Comparison of ENCODE assay signal across 9 cellular contexts in the genomic region with DNA sequence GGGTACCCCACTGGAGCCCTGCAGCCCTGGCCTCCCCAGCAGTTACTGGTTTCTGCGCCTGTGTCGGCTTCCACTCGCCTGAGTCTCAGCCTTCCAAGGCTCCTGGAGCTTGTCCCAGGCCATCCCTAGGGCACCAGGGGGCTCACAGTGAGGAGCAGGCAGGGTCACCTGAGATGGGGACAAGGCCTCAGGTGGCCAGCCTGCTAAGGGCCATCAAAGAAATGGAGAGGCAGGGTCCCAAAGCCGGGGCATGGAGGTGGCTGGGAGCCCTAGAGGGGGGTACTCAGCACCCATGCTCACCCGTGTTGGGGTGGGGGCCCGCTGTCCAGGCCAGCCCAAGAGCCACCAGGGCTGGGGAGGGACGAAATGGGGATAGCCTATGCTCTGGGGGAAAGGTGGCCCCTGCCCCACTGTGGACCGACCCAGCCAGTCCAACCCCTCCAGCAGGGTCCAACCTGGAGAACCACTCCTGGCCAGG. TPM values are rescaled to one million over a fixed set of nuclear protein-coding genes. Genes with fewer than 3 reads are reported as not detected.
DNase-seq lines count a peak whose midpoint lies in the region; ATAC-seq and TF ChIP-seq lines count a peak whose summit lies in the region.
"Had no signal": no experiment of that assay in that cellular context is flagged by ENCODE, and none has a peak within 500 bp of the region (broad histone marks: within the 10 kb centered on the region; RNA-seq: fewer than 3 reads in every experiment).

No MANE protein-coding gene starts in this region.

- no peak for ATAC-seq in activated CD8-positive, alpha-beta memory T cell treated with anti-CD3 and anti-CD28 coated beads, Interleukin-2, amount 10 ng/mL, durations not matched to agents 7 days and 5 days
- ATAC-seq in HG03135 (IDR thresholded peaks at IDR 0.05; ENCODE audit: unreplicated experiment): no peak

- intact Hi-C loops in ascending aorta (cut with DNase I): loop anchor here (5.0 kb wide), 1 partner anchor 169 kb away; the partner anchor contains the start of gene MAFG
- intact Hi-C loops in testis (cut with DNase I; ENCODE audit: low total_unique reads): no loop called here

- H3K4me1 ChIP-seq in ascending aorta (peaks cover 14 to 16% of the 10 kb centered on the region in 2 donors), testis (peaks cover 32% of the 10 kb centered on the region)

- H3K27ac Mint-ChIP-seq in activated CD8-positive, alpha-beta memory T cell treated with anti-CD3 and anti-CD28 coated beads, Interleukin-2, amount 10 ng/mL, durations not matched to agents 7 days and 5 days: no peak overlapping the region

- TF ChIP-seq POLR2A in testis (IDR thresholded peaks at IDR 0.05): no peak

- WGBS in testis, 2 donors: 53 to 69% methylated on average over 3 to 8 of the region's 8 CpGs

- H3K4me3 ChIP-seq in ascending aorta (peak overlapping the region; percentile 67 to 98), testis (peak overlapping the region; percentile 76 to 86)

- peaks cover 13% of the 10 kb centered on the region for H3K4me1 Mint-ChIP-seq in activated CD8-positive, alpha-beta memory T cell treated with anti-CD3 and anti-CD28 coated beads, Interleukin-2, amount 10 ng/mL, durations not matched to agents 7 days and 5 days

- no peak for TF ChIP-seq CTCF in ascending aorta (IDR thresholded peaks at IDR 0.05)
- TF ChIP-seq CTCF in testis (IDR thresholded peaks at IDR 0.05): no peak

- peaks cover 34 to 40% of the 10 kb centered on the region in 2 donors for H3K36me3 ChIP-seq in ascending aorta
- H3K36me3 ChIP-seq in testis (ENCODE audit: low read depth, missing control alignments): no peaks in the 10 kb centered on the region

- H3K27me3 ChIP-seq in ascending aorta: no peaks in the 10 kb centered on the region
- H3K27me3 ChIP-seq in layer of hippocampus (ENCODE audit: control insufficient read depth, insufficient read depth, low read length): no peaks in the 10 kb centered on the region
- no peaks in the 10 kb centered on the region for H3K27me3 ChIP-seq in testis

- CTCF ChIA-PET in activated CD8-positive, alpha-beta memory T cell treated with anti-CD3 and anti-CD28 coated beads, Interleukin-2, amount 10 ng/mL, durations not matched to agents 7 days and 5 days (lab: Charles Lee): no interaction called here

- no peaks in the 10 kb centered on the region for H3K9me3 Mint-ChIP-seq in activated CD8-positive, alpha-beta memory T cell treated with anti-CD3 and anti-CD28 coated beads, Interleukin-2, amount 10 ng/mL, durations not matched to agents 7 days and 5 days (ENCODE audit: low read depth)

- DNase-seq in activated CD8-positive, alpha-beta memory T cell treated with anti-CD3 and anti-CD28 coated beads, Interleukin-2, amount 10 ng/mL, durations not matched to agents 7 days and 5 days: no peak
- DNase-seq in activated CD8-positive, alpha-beta memory T cell treated with anti-CD3 and anti-CD28 coated beads for 24 hours: no peak
- DNase-seq in ascending aorta (ENCODE audit: low spot score in 2 of 2) (no peak), testis (no peak), OCI-M1 (lab: John Stamatoyannopoulos, UW) (no peak)
- DNase-seq in activated CD8-positive, alpha-beta memory T cell treated with anti-CD3 and anti-CD28 coated beads, Interleukin-2, amount 50 U/mL, for 4 hours: no peak
- DNase-seq: DMS79 treated with DMSO at 0.1 percent for 48 hours had no signal

- peaks cover 7% of the 10 kb centered on the region for H3K36me3 Mint-ChIP-seq in activated CD8-positive, alpha-beta memory T cell treated with anti-CD3 and anti-CD28 coated beads, Interleukin-2, amount 10 ng/mL, durations not matched to agents 7 days and 5 days

- H3K27me3 Mint-ChIP-seq in activated CD8-positive, alpha-beta memory T cell treated with anti-CD3 and anti-CD28 coated beads, Interleukin-2, amount 10 ng/mL, durations not matched to agents 7 days and 5 days: no peaks in the 10 kb centered on the region

- H3K27ac ChIP-seq in ascending aorta (peak overlapping the region; percentile 94 to 96), layer of hippocampus (ENCODE audit: low read depth, low read length) (peak overlapping the region; percentile 87), testis (peak overlapping the region; percentile 84 to 95)

- peak overlapping the region; percentile 69 for H3K4me3 Mint-ChIP-seq in activated CD8-positive, alpha-beta memory T cell treated with anti-CD3 and anti-CD28 coated beads, Interleukin-2, amount 10 ng/mL, durations not matched to agents 7 days and 5 days

- no peaks in the 10 kb centered on the region for H3K9me3 ChIP-seq in ascending aorta
- H3K9me3 ChIP-seq in testis: no peaks in the 10 kb centered on the region

RNA-seq across cellular contexts. Expression of gene FASN, which starts 1.3 kb away (rescaled TPM):
- total RNA-seq in activated CD8-positive, alpha-beta memory T cell treated with anti-CD3 and anti-CD28 coated beads, Interleukin-2, amount 10 ng/mL, durations not matched to agents 7 days and 5 days: 100 to 1,000 TPM; 229 to 277 TPM
- 90.9 TPM for total RNA-seq in ascending aorta
- 10 to 100 TPM; 76.2 to 93.0 TPM for total RNA-seq in testis
- 47.6 TPM for polyA plus RNA-seq in testis (ENCODE audit: insufficient read depth, low read depth, low replicate concordance)

RNA-seq across cellular contexts. Expression of gene DUS1L, which starts 31.1 kb away (rescaled TPM):
- 100 to 1,000 TPM; 134 to 139 TPM for total RNA-seq in activated CD8-positive, alpha-beta memory T cell treated with anti-CD3 and anti-CD28 coated beads, Interleukin-2, amount 10 ng/mL, durations not matched to agents 7 days and 5 days
- total RNA-seq in ascending aorta (111 TPM), testis (100 to 1,000 TPM; 117 to 132 TPM)
- polyA plus RNA-seq in testis (ENCODE audit: insufficient read depth, low read depth, low replicate concordance): 127 TPM

RNA-seq across cellular contexts. Expression of gene GPS1, which starts 45.0 kb away (rescaled TPM):
- total RNA-seq in activated CD8-positive, alpha-beta memory T cell treated with anti-CD3 and anti-CD28 coated beads, Interleukin-2, amount 10 ng/mL, durations not matched to agents 7 days and 5 days: 100 to 1,000 TPM in 1 of 2 experiments, 10 to 100 TPM in 1; 92.4 to 106 TPM
- total RNA-seq in ascending aorta (42.1 TPM), testis (100 to 1,000 TPM; 170 to 190 TPM)
- 178 TPM for polyA plus RNA-seq in testis (ENCODE audit: insufficient read depth, low read depth, low replicate concordance)

RNA-seq across cellular contexts. Expression of gene RFNG, which starts 45.1 kb away (rescaled TPM):
- 10 to 100 TPM; 20.9 to 23.0 TPM for total RNA-seq in activated CD8-positive, alpha-beta memory T cell treated with anti-CD3 and anti-CD28 coated beads, Interleukin-2, amount 10 ng/mL, durations not matched to agents 7 days and 5 days
- total RNA-seq in ascending aorta (73.7 TPM), testis (100 to 1,000 TPM in 1 of 2 donors, 10 to 100 TPM in 1; 73.3 to 102 TPM)
- 50.5 TPM for polyA plus RNA-seq in testis (ENCODE audit: insufficient read depth, low read depth, low replicate concordance)

RNA-seq across cellular contexts. Expression of gene DCXR, which starts 59.3 kb away (rescaled TPM):
- 100 to 1,000 TPM; 120 to 124 TPM for total RNA-seq in activated CD8-positive, alpha-beta memory T cell treated with anti-CD3 and anti-CD28 coated beads, Interleukin-2, amount 10 ng/mL, durations not matched to agents 7 days and 5 days
- total RNA-seq in ascending aorta (160 TPM), testis (100 to 1,000 TPM; 134 to 188 TPM)
- 109 TPM for polyA plus RNA-seq in testis (ENCODE audit: insufficient read depth, low read depth, low replicate concordance)
